ENCODE assay signal across 17 cellular contexts in genomic region chr19:29965529-29965928, GRCh38. TPM values are rescaled to one million over a fixed set of nuclear protein-coding genes. Genes with fewer than 3 reads are reported as not detected.
DNase-seq lines count a peak whose midpoint lies in the region; ATAC-seq and TF ChIP-seq lines count a peak whose summit lies in the region.
"Had no signal": no experiment of that assay in that cellular context is flagged by ENCODE, and none has a peak within 500 bp of the region (broad histone marks: within the 10 kb centered on the region; RNA-seq: fewer than 3 reads in every experiment).

No MANE protein-coding gene starts in this region.

- H3K4me1 ChIP-seq in ACC112 (ENCODE audit: control insufficient read depth, insufficient read depth, low read length, unreplicated experiment), result peaks cover 34% of the 10 kb centered on the region

- ATAC-seq in GM18870 (IDR thresholded peaks at IDR 0.05; ENCODE audit: unreplicated experiment), result no peak

- no peaks in the 10 kb centered on the region for H3K27me3 ChIP-seq in ACC112 (ENCODE audit: insufficient read depth, low read length)
- H3K27me3 ChIP-seq: right atrium auricular region had no signal

- peak overlapping the region; percentile 79 for H3K4me3 Mint-ChIP-seq in HFFc6
- H3K4me3 Mint-ChIP-seq: nephron progenitor cell had no signal

- H3K4me1 Mint-ChIP-seq in HFFc6 (ENCODE audit: low read depth), result peaks cover 77% of the 10 kb centered on the region

- H2AFZ ChIP-seq in ACC112 (ENCODE audit: low read length, unreplicated experiment), result no peak overlapping the region

- H3K79me2 ChIP-seq in ACC112 (ENCODE audit: control insufficient read depth, insufficient read depth, low read length, unreplicated experiment), result peaks cover 71% of the 10 kb centered on the region

- no peak for TF ChIP-seq CTCF in HFFc6 (IDR thresholded peaks at IDR 0.05)
- TF ChIP-seq CTCF in WI38 (IDR thresholded peaks at IDR 0.05; ENCODE audit: low read depth, low read length), result no peak
- TF ChIP-seq CTCF in fibroblast of the aortic adventitia (IDR thresholded peaks at IDR 0.05; ENCODE audit: insufficient read depth, low read length), result no peak

- no peaks in the 10 kb centered on the region for H3K27me3 Mint-ChIP-seq in HFFc6 (ENCODE audit: insufficient read depth)

- no peaks in the 10 kb centered on the region for H3K9me3 Mint-ChIP-seq in HFFc6

- peak overlapping the region; percentile 77 for H3K27ac Mint-ChIP-seq in HFFc6
- H3K27ac Mint-ChIP-seq: nephron progenitor cell had no signal

- H3K4me3 ChIP-seq in ACC112 (ENCODE audit: low read depth, low read length) (peak overlapping the region; percentile 25), WI38 (ENCODE audit: low read depth, low read length) (peak overlapping the region; percentile 5; the same call in 1 of the 2 replicates), fibroblast of the aortic adventitia (ENCODE audit: low read depth, low read length) (no peak overlapping the region)
- H3K4me3 ChIP-seq: right atrium auricular region, thoracic aorta had no signal

- DNase-seq in HFFc6 (peak; percentile 59), fibroblast of the aortic adventitia (ENCODE audit: low read depth) (peak; percentile 51), NCI-H345 (lab: John Stamatoyannopoulos, UW) (no peak), NCI-H1417 treated with DMSO at 0.1 percent for 48 hours (lab: John Stamatoyannopoulos, UW) (no peak)
- no peak for DNase-seq in activated CD8-positive, alpha-beta memory T cell treated with anti-CD3 and anti-CD28 coated beads, Interleukin-2, amount 50 U/mL, for 48 hours
- DNase-seq: activated CD8-positive, alpha-beta memory T cell treated with anti-CD3 and anti-CD28 coated beads for 24 hours; activated gamma-delta T cell treated with Interleukin-2 at 50 U/mL for 16 hours; DMS153; effector CD8-positive, alpha-beta T cell; NCI-H1417; NCI-H226; nephron progenitor cell had no signal

- H3K36me3 Mint-ChIP-seq in HFFc6 (ENCODE audit: low read depth), result peaks cover 5% of the 10 kb centered on the region; the same call in 1 of the 2 replicates

- no peaks in the 10 kb centered on the region for H3K36me3 ChIP-seq in ACC112 (ENCODE audit: insufficient read depth, low read length)
- H3K36me3 ChIP-seq: right atrium auricular region, thoracic aorta had no signal

- H3K27ac ChIP-seq in ACC112 (ENCODE audit: low read depth, low read length), result peak overlapping the region; percentile 29
- H3K27ac ChIP-seq: right atrium auricular region, thoracic aorta had no signal

RNA-seq across cellular contexts. Expression of gene URI1, which starts 23.5 kb away (rescaled TPM):
- total RNA-seq in HFFc6 (2021; fragmentation: NEBNext Ultra II Directional; extraction: Animal tissue kit (Norgen Biotek cat#: 25700)), result 10 to 100 TPM; 45.8 to 53.8 (median 47.1) TPM
- 63.8 and 103 TPM in 2 replicates for total RNA-seq in fibroblast of the aortic adventitia (ENCODE audit: low replicate concordance)

Comparison
In these comparisons a context has a peak if more than half of its experiments do, and no peak if none do; other contexts are left out.
1. DNase-seq: peak in HFFc6 (single experiment) and fibroblast of the aortic adventitia (single experiment); none in NCI-H345 (single experiment), activated CD8-positive, alpha-beta memory T cell treated with anti-CD3 and anti-CD28 coated beads, Interleukin-2, amount 50 U/mL, for 48 hours (single experiment) and NCI-H1417 treated with DMSO at 0.1 percent for 48 hours (single experiment).